In the genomic region with DNA sequence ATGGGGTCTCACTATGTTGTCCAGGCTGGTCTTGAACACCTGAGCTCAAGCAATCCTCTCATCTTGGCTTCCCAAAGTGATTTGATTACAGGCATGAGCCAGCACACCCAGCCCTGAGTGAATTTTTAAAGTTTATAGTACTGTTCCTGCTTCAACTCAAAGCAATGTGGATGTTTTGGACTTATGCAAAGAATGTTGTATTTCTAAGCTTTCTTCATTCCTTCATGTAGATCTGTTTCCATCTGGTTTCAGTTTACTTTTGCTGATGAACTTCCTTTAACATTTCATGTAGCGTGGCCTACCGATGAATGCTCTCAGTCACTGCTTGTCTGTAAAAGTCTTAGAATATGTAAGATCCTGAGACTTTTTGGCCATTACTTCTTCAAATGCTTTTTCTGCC, we compare ENCODE assay signal across 38 cellular contexts. TPM values are rescaled to one million over a fixed set of nuclear protein-coding genes. Genes with fewer than 3 reads are reported as not detected.
DNase-seq lines count a peak whose midpoint lies in the region; ATAC-seq and TF ChIP-seq lines count a peak whose summit lies in the region.
"Had no signal": no experiment of that assay in that cellular context is flagged by ENCODE, and none has a peak within 500 bp of the region (broad histone marks: within the 10 kb centered on the region; RNA-seq: fewer than 3 reads in every experiment).

No MANE protein-coding gene starts in this region.

- H3K4me1 Mint-ChIP-seq in T-helper 17 cell (peaks cover 3% of the 10 kb centered on the region), type B pancreatic cell (ENCODE audit: unreplicated experiment) (no peaks in the 10 kb centered on the region)
- H3K4me1 Mint-ChIP-seq: activated CD4-positive, alpha-beta memory T cell treated with anti-CD3 and anti-CD28 coated beads, Interleukin-2, amount 10 ng/mL, durations not matched to agents 7 days and 5 days; brain; neural progenitor cell had no signal

- no peaks in the 10 kb centered on the region for H3K27me3 ChIP-seq in BLaER1 treated with 17β-estradiol and CSF1 and Interleukin-3, amounts not matched to agents 10 nM and 100 nM
- H3K27me3 ChIP-seq in MM.1S (replicated peaks; ENCODE audit: insufficient read depth, low read length), result no peaks in the 10 kb centered on the region
- H3K27me3 ChIP-seq: adrenal gland, neural progenitor cell, right atrium auricular region, vagina had no signal

- H3K4me3 ChIP-seq in BLaER1 treated with 17β-estradiol and CSF1 and Interleukin-3, amounts not matched to agents 10 nM and 100 nM, result no peak overlapping the region
- H3K4me3 ChIP-seq in fibroblast of the aortic adventitia (ENCODE audit: low read depth, low read length) (no peak overlapping the region), MM.1S (ENCODE audit: low read length) (no peak overlapping the region)
- H3K4me3 ChIP-seq: adrenal gland, GM12878, neural progenitor cell, PC-9, right atrium auricular region, thoracic aorta, vagina had no signal

- no peaks in the 10 kb centered on the region for H3F3A ChIP-seq in MM.1S (ENCODE audit: insufficient read depth, low read length)

- H2AFZ ChIP-seq in MM.1S (ENCODE audit: low read length), result no peak overlapping the region
- H2AFZ ChIP-seq: neural progenitor cell, parathyroid adenoma, PC-9 had no signal

- no peak for ATAC-seq in T-helper 17 cell
- ATAC-seq: GM12878; left ventricle myocardium superior; Right ventricle myocardium inferior; stimulated activated naive CD8-positive, alpha-beta T cell treated with anti-CD3 and anti-CD28 coated beads, Interleukin-15, Interleukin-2, amounts not matched to agents 100 U/mL and 50 U/mL, for 24 hours had no signal

- H3K9ac ChIP-seq in BLaER1 treated with 17β-estradiol and CSF1 and Interleukin-3, amounts not matched to agents 10 nM and 100 nM, result no peak overlapping the region
- no peak overlapping the region for H3K9ac ChIP-seq in MM.1S (ENCODE audit: low read length)
- H3K9ac ChIP-seq: neural progenitor cell, parathyroid adenoma had no signal

- H3K9me3 ChIP-seq in BLaER1 treated with 17β-estradiol and CSF1 and Interleukin-3, amounts not matched to agents 10 nM and 100 nM (replicated peaks in 1 of 11), result peaks cover 7 to 15% (median 11%) of the 10 kb centered on the region in 11 experiments; a peak in 19 of 22 replicates
- H3K9me3 ChIP-seq in T-helper 17 cell (ENCODE audit: control insufficient read depth, low read length, poor library complexity, severe bottlenecking) (no peaks in the 10 kb centered on the region), MM.1S (replicated peaks; ENCODE audit: insufficient read depth, low read length) (no peaks in the 10 kb centered on the region)
- H3K9me3 ChIP-seq: adrenal gland, right atrium auricular region, vagina had no signal

- TF ChIP-seq CTCF in fibroblast of the aortic adventitia (IDR thresholded peaks at IDR 0.05; ENCODE audit: insufficient read depth, low read length) (no peak), type B pancreatic cell (conservative IDR thresholded peaks at IDR 0.05) (no peak), MM.1S (IDR thresholded peaks at IDR 0.05; ENCODE audit: low read length) (no peak)

- no peaks in the 10 kb centered on the region for H4K20me1 ChIP-seq in BLaER1 treated with 17β-estradiol and CSF1 and Interleukin-3, amounts not matched to agents 10 nM and 100 nM
- H4K20me1 ChIP-seq in MM.1S (ENCODE audit: insufficient read depth, low read length), result no peaks in the 10 kb centered on the region

- H3K9me2 ChIP-seq in MM.1S (replicated peaks; ENCODE audit: insufficient read depth, low read length), result no peaks in the 10 kb centered on the region

- H3K36me3 Mint-ChIP-seq in T-helper 17 cell (ENCODE audit: low read depth), result no peaks in the 10 kb centered on the region
- no peaks in the 10 kb centered on the region for H3K36me3 Mint-ChIP-seq in type B pancreatic cell
- H3K36me3 Mint-ChIP-seq: brain, neural progenitor cell had no signal

- peaks cover 6% of the 10 kb centered on the region for H3K27me3 Mint-ChIP-seq in T-helper 17 cell
- H3K27me3 Mint-ChIP-seq in type B pancreatic cell, result no peaks in the 10 kb centered on the region

- in situ Hi-C loops in ACHN (cut with HindIII; ENCODE audit: low pct_ligation_motif_present, low pct_unique_long_range_greater_than_20kb, low sequenced_read_pairs), result no loop called here

- no peaks in the 10 kb centered on the region for H3K79me2 ChIP-seq in MM.1S (ENCODE audit: low read length)
- H3K79me2 ChIP-seq: parathyroid adenoma had no signal

- H3K4me2 ChIP-seq in BLaER1 treated with 17β-estradiol and CSF1 and Interleukin-3, amounts not matched to agents 10 nM and 100 nM, result peak overlapping the region in 9 of 11 experiments; percentile 2 to 49 (median 23); a peak in 14 of 22 replicates
- no peak overlapping the region for H3K4me2 ChIP-seq in MM.1S (ENCODE audit: low read depth, low read length)
- H3K4me2 ChIP-seq: neural progenitor cell, PC-9 had no signal

- H3K27ac Mint-ChIP-seq in T-helper 17 cell (peak overlapping the region; percentile 34), type B pancreatic cell (peak overlapping the region; percentile 73)
- H3K27ac Mint-ChIP-seq: activated CD4-positive, alpha-beta memory T cell treated with anti-CD3 and anti-CD28 coated beads, Interleukin-2, amount 10 ng/mL, durations not matched to agents 7 days and 5 days; activated T-helper 1 cell treated with anti-CD3 and anti-CD28 coated beads, Interleukin-12 subunit alpha, Interleukin-12 subunit beta, Interleukin-2, Interleukin-4 antibody, amounts not matched to agents 30 ng/mL and 10 ng/mL and 1 ng/mL, durations not matched to agents 14 hours and 24 hours and 36 hours; brain; CD4-positive, alpha-beta memory T cell; neural progenitor cell had no signal

- H3K36me3 ChIP-seq in BLaER1 treated with 17β-estradiol and CSF1 and Interleukin-3, amounts not matched to agents 10 nM and 100 nM, result no peaks in the 10 kb centered on the region
- no peaks in the 10 kb centered on the region for H3K36me3 ChIP-seq in MM.1S (replicated peaks; ENCODE audit: insufficient read depth, low read length)
- H3K36me3 ChIP-seq: adrenal gland, neural progenitor cell, right atrium auricular region, thoracic aorta, vagina had no signal

- H3K4me1 ChIP-seq in BLaER1 treated with 17β-estradiol and CSF1 and Interleukin-3, amounts not matched to agents 10 nM and 100 nM, result peaks cover 0 to 12% (median 9%) of the 10 kb centered on the region in 10 experiments; a peak in 10 of 20 replicates
- no peaks in the 10 kb centered on the region for H3K4me1 ChIP-seq in MM.1S (ENCODE audit: low read length)
- H3K4me1 ChIP-seq: adrenal gland, neural progenitor cell, parathyroid adenoma, right atrium auricular region, vagina had no signal

- H3K4me3 Mint-ChIP-seq in T-helper 17 cell (no peak overlapping the region), type B pancreatic cell (no peak overlapping the region)
- H3K4me3 Mint-ChIP-seq: activated CD4-positive, alpha-beta memory T cell treated with anti-CD3 and anti-CD28 coated beads, Interleukin-2, amount 10 ng/mL, durations not matched to agents 7 days and 5 days; activated T-helper 1 cell treated with anti-CD3 and anti-CD28 coated beads, Interleukin-12 subunit alpha, Interleukin-12 subunit beta, Interleukin-2, Interleukin-4 antibody, amounts not matched to agents 30 ng/mL and 10 ng/mL and 1 ng/mL, durations not matched to agents 14 hours and 24 hours and 36 hours; brain; CD4-positive, alpha-beta memory T cell; neural progenitor cell had no signal

- H3K27ac ChIP-seq in BLaER1 treated with 17β-estradiol and CSF1 and Interleukin-3, amounts not matched to agents 10 nM and 100 nM, result no peak overlapping the region
- no peak overlapping the region for H3K27ac ChIP-seq in MM.1S (ENCODE audit: low read length)
- no peak overlapping the region for H3K27ac ChIP-seq in substantia nigra (ENCODE audit: low read depth, low read length, poor library complexity, severe bottlenecking)
- H3K27ac ChIP-seq: adrenal gland, neural progenitor cell, parathyroid adenoma, PC-9, right atrium auricular region, thoracic aorta, vagina had no signal

- H3K9me3 Mint-ChIP-seq in type B pancreatic cell, result no peaks in the 10 kb centered on the region
- H3K9me3 Mint-ChIP-seq: activated CD4-positive, alpha-beta memory T cell treated with anti-CD3 and anti-CD28 coated beads, Interleukin-2, amount 10 ng/mL, durations not matched to agents 7 days and 5 days; activated T-helper 1 cell treated with anti-CD3 and anti-CD28 coated beads, Interleukin-12 subunit alpha, Interleukin-12 subunit beta, Interleukin-2, Interleukin-4 antibody, amounts not matched to agents 30 ng/mL and 10 ng/mL and 1 ng/mL, durations not matched to agents 14 hours and 24 hours and 36 hours had no signal

- no peak for DNase-seq in T-helper 17 cell
- peak; percentile 14 for DNase-seq in fibroblast of the aortic adventitia (ENCODE audit: low read depth)
- DNase-seq in type B pancreatic cell (ENCODE audit: extremely low spot score, unreplicated experiment), result no peak
- DNase-seq in MM.1S, result no peak
- DNase-seq in substantia nigra (lab: John Stamatoyannopoulos, UW), result no peak
- DNase-seq in ACHN, result no peak
- DNase-seq: activated CD4-positive, alpha-beta memory T cell treated with anti-CD3 and anti-CD28 coated beads, Interleukin-2, amount 10 ng/mL, durations not matched to agents 7 days and 5 days; activated CD8-positive, alpha-beta memory T cell treated with anti-CD3 and anti-CD28 coated beads, Interleukin-2, amount 50 U/mL, for 48 hours; activated naive CD4-positive, alpha-beta T cell treated with Interleukin-2 at 50 U/mL for 16 hours; adrenal gland; CD4-positive, alpha-beta memory T cell; head of caudate nucleus; KBM-7; kidney; left ventricle myocardium superior; mesendoderm; NCI-H1105 treated with DMSO at 0.1 percent for 48 hours; NCI-H2029 treated with DMSO at 0.1 percent for 48 hours; NCI-H526 treated with DMSO at 0.1 percent for 48 hours; PC-9; small intestine; stimulated activated naive CD8-positive, alpha-beta T cell treated with anti-CD3 and anti-CD28 coated beads, Interleukin-15, Interleukin-2, amounts not matched to agents 100 U/mL and 50 U/mL, for 24 hours had no signal

RNA-seq across cellular contexts. Expression of a gene that starts 23.2 kb away (rescaled TPM):
- total RNA-seq in T-helper 17 cell (not detected), fibroblast of the aortic adventitia (ENCODE audit: low replicate concordance) (not detected in 2 replicates), type B pancreatic cell (ENCODE audit: low replicate concordance) (2.4 and 3.6 TPM in 2 replicates)
- total RNA-seq: activated CD4-positive, alpha-beta memory T cell treated with anti-CD3 and anti-CD28 coated beads, Interleukin-2, amount 10 ng/mL, durations not matched to agents 7 days and 5 days; activated T-helper 1 cell treated with anti-CD3 and anti-CD28 coated beads, Interleukin-12 subunit alpha, Interleukin-12 subunit beta, Interleukin-2, Interleukin-4 antibody, amounts not matched to agents 30 ng/mL and 10 ng/mL and 1 ng/mL, durations not matched to agents 14 hours and 24 hours and 36 hours; CD4-positive, alpha-beta memory T cell; dermis microvascular lymphatic vessel endothelial cell; fibroblast of lung; H1; HT-29; left ventricle myocardium superior; MCF 10A; myocyte; Right ventricle myocardium inferior; thoracic aorta; vagina had no signal
